In genomic region chr3:78887029-78887428, GRCh38 we compare ENCODE assay signal across 15 cellular contexts.
DNase-seq lines count a peak whose midpoint lies in the region; ATAC-seq and TF ChIP-seq lines count a peak whose summit lies in the region.
"Had no signal": no experiment of that assay in that cellular context is flagged by ENCODE, and none has a peak within 500 bp of the region (broad histone marks: within the 10 kb centered on the region; RNA-seq: fewer than 3 reads in every experiment).

No MANE protein-coding gene starts in this region.

- DNase-seq in GM03348 (ENCODE audit: low spot score) (peak; percentile 47), OCI-M1 (lab: John Stamatoyannopoulos, UW) (peak; percentile 16), osteoblast (ENCODE audit: insufficient read length, low spot score, missing footprints) (no peak), nucleus accumbens (lab: John Stamatoyannopoulos, UW) (no peak), Right ventricle myocardium inferior (ENCODE audit: missing footprints) (no peak), hepatic stellate cell (ENCODE audit: low spot score) (no peak)
- DNase-seq: activated CD8-positive, alpha-beta memory T cell treated with anti-CD3 and anti-CD28 coated beads, Interleukin-2, amount 10 ng/mL, durations not matched to agents 7 days and 5 days; activated naive CD4-positive, alpha-beta T cell treated with anti-CD3 and anti-CD28 coated beads for 36 hours; colonic mucosa; gastrocnemius medialis; naive thymus-derived CD8-positive, alpha-beta T cell; NCI-H446 treated with DMSO at 0.1 percent for 48 hours; RPMI8226 had no signal

- TF ChIP-seq CTCF in osteoblast (IDR thresholded peaks at IDR 0.05; ENCODE audit: extremely low read depth, low read depth, low read length): no peak

- peaks cover 8% of the 10 kb centered on the region for H3K4me1 ChIP-seq in osteoblast (ENCODE audit: insufficient read depth, low read length)
- H3K4me1 ChIP-seq: colonic mucosa, gastrocnemius medialis had no signal

- no peak overlapping the region for H3K4me3 ChIP-seq in osteoblast (ENCODE audit: insufficient read depth, low read length)
- H3K4me3 ChIP-seq: colonic mucosa, gastrocnemius medialis had no signal

- no peaks in the 10 kb centered on the region for H3K36me3 ChIP-seq in osteoblast (ENCODE audit: insufficient read depth, low read length)
- H3K36me3 ChIP-seq: colonic mucosa, gastrocnemius medialis had no signal

- H3K27me3 ChIP-seq in osteoblast (ENCODE audit: insufficient read depth, low read length): no peaks in the 10 kb centered on the region
- H3K27me3 ChIP-seq: colonic mucosa, gastrocnemius medialis had no signal

- ATAC-seq in esophagus mucosa (peak; percentile 76), Right ventricle myocardium inferior (no peak), HG02981 (IDR thresholded peaks at IDR 0.05; ENCODE audit: unreplicated experiment) (no peak)
- ATAC-seq: activated CD8-positive, alpha-beta memory T cell treated with anti-CD3 and anti-CD28 coated beads, Interleukin-2, amount 10 ng/mL, durations not matched to agents 7 days and 5 days; gastrocnemius medialis; naive thymus-derived CD8-positive, alpha-beta T cell had no signal

- H2AFZ ChIP-seq in osteoblast (ENCODE audit: low read length): no peak overlapping the region

- H4K20me1 ChIP-seq in osteoblast (ENCODE audit: insufficient read depth, low read length): peaks cover 3% of the 10 kb centered on the region

- no peaks in the 10 kb centered on the region for H3K9me3 ChIP-seq in osteoblast (ENCODE audit: low read depth, low read length)
- H3K9me3 ChIP-seq: colonic mucosa, gastrocnemius medialis had no signal

- no peak overlapping the region for H3K27ac ChIP-seq in osteoblast (ENCODE audit: low read depth, low read length)
- H3K27ac ChIP-seq: colonic mucosa, gastrocnemius medialis had no signal

- intact Hi-C loops in Right ventricle myocardium inferior (cut with DNase I): no loop called here

- H3K4me2 ChIP-seq in osteoblast (ENCODE audit: insufficient read depth, low read length): peak overlapping the region; percentile 21

- H3K79me2 ChIP-seq in osteoblast (ENCODE audit: insufficient read depth, low read length): no peaks in the 10 kb centered on the region

Comparison
In these comparisons a context has a peak if more than half of its experiments do, and no peak if none do; other contexts are left out.
1. DNase-seq: peak in GM03348 (single experiment) and OCI-M1 (single experiment); none in osteoblast (single experiment), nucleus accumbens (0 of 56), Right ventricle myocardium inferior (single experiment) and hepatic stellate cell (single experiment).